Comparison of ENCODE assay signal across 8 cellular contexts in the genomic region with DNA sequence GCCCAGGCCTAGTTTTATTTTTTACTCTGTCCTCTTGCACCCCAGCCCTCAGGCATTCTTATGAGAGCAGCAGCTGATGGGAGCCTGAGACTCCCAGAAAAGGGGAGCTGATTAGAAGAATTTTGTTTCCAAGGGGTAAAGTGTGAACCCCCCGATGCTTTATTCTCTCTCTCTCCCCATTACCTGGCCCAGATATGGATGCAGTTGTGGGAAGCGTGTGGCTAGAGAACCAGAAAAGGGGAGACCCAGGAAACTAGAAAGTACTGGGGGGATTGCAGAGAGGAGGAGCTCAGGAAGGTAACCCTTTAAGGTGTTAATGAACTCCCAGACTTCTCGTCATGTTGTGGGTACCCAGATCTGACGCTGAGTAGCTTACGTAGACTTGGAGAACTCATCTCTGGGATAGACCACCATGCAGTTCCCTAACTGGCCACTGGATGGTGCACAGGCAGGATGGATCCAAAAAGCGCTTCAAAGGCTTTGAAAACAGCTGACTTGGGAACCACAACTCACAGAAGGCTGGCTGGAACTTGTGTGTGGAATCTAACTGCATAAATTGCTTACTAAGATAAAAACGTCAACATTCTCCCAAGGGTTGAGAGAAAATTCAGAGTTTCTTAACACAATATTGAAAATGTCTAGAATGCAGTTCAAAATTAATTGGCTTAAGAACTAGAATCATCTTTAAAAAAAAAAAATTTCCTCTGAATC.
DNase-seq lines count a peak whose midpoint lies in the region; ATAC-seq and TF ChIP-seq lines count a peak whose summit lies in the region.

No MANE protein-coding gene starts in this region.

- CTCF ChIA-PET in activated CD4-positive, alpha-beta memory T cell treated with anti-CD3 and anti-CD28 coated beads for 36 hours (lab: Charles Lee) = interaction anchor here (0.6 to 3.4 kb wide), 33 partner anchors 9 to 284 kb away, joined by 3 to 37 read pairs (median 4); partner anchors contain the start of genes GRPEL1, MRFAP1L1 and TBC1D14

- POLR2A ChIA-PET in activated CD4-positive, alpha-beta memory T cell treated with anti-CD3 and anti-CD28 coated beads for 36 hours (lab: Charles Lee) = interaction anchor here (0.6 to 1.6 kb wide), 4 partner anchors 8 to 93 kb away, joined by 3 to 7 read pairs (median 4); partner anchors contain the start of gene GRPEL1

- no peaks in the 10 kb centered on the region for H3K27me3 Mint-ChIP-seq in activated CD4-positive, alpha-beta memory T cell treated with anti-CD3 and anti-CD28 coated beads for 36 hours

- no peaks in the 10 kb centered on the region for H3K27me3 ChIP-seq in lower lobe of right lung (ENCODE audit: low read depth)

- intact Hi-C loops in activated CD4-positive, alpha-beta memory T cell treated with anti-CD3 and anti-CD28 coated beads for 36 hours (cut with micrococcal nuclease) = loop anchor here (1.0 kb wide), 2 partner anchors 12 to 96 kb away; no protein-coding TSS in a partner anchor
- intact Hi-C loops in lower lobe of right lung (cut with DNase I) = no loop called here

- H3K4me1 Mint-ChIP-seq in activated CD4-positive, alpha-beta memory T cell treated with anti-CD3 and anti-CD28 coated beads for 36 hours (ENCODE audit: low read depth) = peaks cover 8% of the 10 kb centered on the region

- peak; percentile 61 for DNase-seq in GM04503 (ENCODE audit: low read depth)
- DNase-seq in NCI-H524 treated with DMSO at 0.1 percent for 48 hours (lab: John Stamatoyannopoulos, UW) = peak; percentile 31
- peak; percentile 90 for DNase-seq in activated CD4-positive, alpha-beta memory T cell treated with anti-CD3 and anti-CD28 coated beads for 36 hours
- peak; percentile 83 for DNase-seq in ecto neural progenitor cell (ENCODE audit: low spot score)
- DNase-seq in lower lobe of right lung = peak; percentile 74
- DNase-seq in stimulated activated CD8-positive, alpha-beta memory T cell treated with anti-CD3 and anti-CD28 coated beads, Interleukin-15, amount 100 ng/mL, for 24 hours (ENCODE audit: low read depth) = peak; percentile 39
- no peak for DNase-seq in OCI-M2 (lab: John Stamatoyannopoulos, UW; ENCODE audit: unreplicated experiment)

- H3K36me3 ChIP-seq in lower lobe of right lung = peaks cover 9% of the 10 kb centered on the region

- no peaks in the 10 kb centered on the region for H3K9me3 Mint-ChIP-seq in activated CD4-positive, alpha-beta memory T cell treated with anti-CD3 and anti-CD28 coated beads for 36 hours

- no peak overlapping the region for H3K27ac ChIP-seq in lower lobe of right lung

- peak overlapping the region; percentile 51 for H3K27ac Mint-ChIP-seq in activated CD4-positive, alpha-beta memory T cell treated with anti-CD3 and anti-CD28 coated beads for 36 hours

- ATAC-seq in HG02852 (IDR thresholded peaks at IDR 0.05; ENCODE audit: unreplicated experiment) = peak; percentile 71
- ATAC-seq in lower lobe of right lung = peak; percentile 95 to 97

- H3K9me3 ChIP-seq in lower lobe of right lung = no peaks in the 10 kb centered on the region

- no peak overlapping the region for H3K4me3 Mint-ChIP-seq in activated CD4-positive, alpha-beta memory T cell treated with anti-CD3 and anti-CD28 coated beads for 36 hours

- TF ChIP-seq CTCF in lower lobe of right lung (IDR thresholded peaks at IDR 0.05) = peak; percentile 98

- peaks cover 11% of the 10 kb centered on the region for H3K4me1 ChIP-seq in lower lobe of right lung

- H3K4me3 ChIP-seq in lower lobe of right lung = no peak overlapping the region

- H3K36me3 Mint-ChIP-seq in activated CD4-positive, alpha-beta memory T cell treated with anti-CD3 and anti-CD28 coated beads for 36 hours = peaks cover 6% of the 10 kb centered on the region
